ENCODE assay signal across 8 cellular contexts in the genomic region with DNA sequence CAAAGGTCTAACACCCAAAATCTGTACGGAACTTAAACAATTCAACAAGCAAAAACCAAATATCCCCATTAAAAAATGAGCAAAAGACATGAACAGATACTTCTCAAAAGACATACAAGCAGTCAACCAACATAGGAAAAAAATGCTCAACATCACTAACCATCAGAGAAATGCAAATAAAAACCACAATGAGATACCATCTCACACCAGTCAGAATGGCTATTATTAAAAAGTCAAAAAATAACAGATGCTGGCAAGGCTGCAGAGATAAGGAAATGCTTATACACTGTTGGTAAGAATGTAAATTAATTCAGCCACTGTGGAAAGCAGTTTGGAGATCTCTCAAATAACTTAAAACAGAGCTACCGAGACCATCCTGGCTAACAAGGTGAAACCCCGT. TPM values are rescaled to one million over a fixed set of nuclear protein-coding genes. Genes with fewer than 3 reads are reported as not detected.
DNase-seq lines count a peak whose midpoint lies in the region; ATAC-seq and TF ChIP-seq lines count a peak whose summit lies in the region.
"Not testable (repeated sequence)": the region's sequence is repeated elsewhere in the genome, so short reads cannot be mapped to it uniquely, and the experiment has no call there.

No MANE protein-coding gene starts in this region.

- H3K4me1 ChIP-seq in CD4-positive, CD25-positive, alpha-beta regulatory T cell (ENCODE audit: control insufficient read depth, insufficient read depth, low read length, poor library complexity, severe bottlenecking) = not testable (repeated sequence)

- not testable (repeated sequence) for H3K27ac ChIP-seq in CD4-positive, CD25-positive, alpha-beta regulatory T cell (ENCODE audit: insufficient read depth, low read length, poor library complexity, severe bottlenecking)

- H3K4me1 Mint-ChIP-seq in CD4-positive, CD25-positive, alpha-beta regulatory T cell = peaks cover 18 to 37% (median 26%) of the 10 kb centered on the region in 4 donors
- peaks cover 21% of the 10 kb centered on the region for H3K4me1 Mint-ChIP-seq in neural crest cell

- peak overlapping the region in 1 of 4 donors; percentile 36 for H3K4me3 Mint-ChIP-seq in CD4-positive, CD25-positive, alpha-beta regulatory T cell
- not testable (repeated sequence) for H3K4me3 Mint-ChIP-seq in neural crest cell

- H3K36me3 ChIP-seq in CD4-positive, CD25-positive, alpha-beta regulatory T cell (ENCODE audit: control insufficient read depth, insufficient read depth, low read length) = peaks cover 20% of the 10 kb centered on the region

- H3K9me3 ChIP-seq in CD4-positive, CD25-positive, alpha-beta regulatory T cell (ENCODE audit: control insufficient read depth in 2 of 2, low read length in 2 of 2) = not testable (repeated sequence)

- not testable (repeated sequence) for H3K27me3 Mint-ChIP-seq in CD4-positive, CD25-positive, alpha-beta regulatory T cell; neural crest cell (ENCODE audit: low read depth)

- not testable (repeated sequence) for H3K9me3 Mint-ChIP-seq in CD4-positive, CD25-positive, alpha-beta regulatory T cell; neural crest cell

- not testable (repeated sequence) for H3K4me3 ChIP-seq in CD4-positive, CD25-positive, alpha-beta regulatory T cell (ENCODE audit: low read depth, low read length)

- H3K27me3 ChIP-seq in CD4-positive, CD25-positive, alpha-beta regulatory T cell (ENCODE audit: control insufficient read depth, insufficient read depth, low read length) = not testable (repeated sequence)

- TF ChIP-seq CTCF in neural crest cell (conservative IDR thresholded peaks at IDR 0.05) = not testable (repeated sequence)

- peak overlapping the region in 2 of 3 donors; percentile 53 to 75 for H3K27ac Mint-ChIP-seq in CD4-positive, CD25-positive, alpha-beta regulatory T cell
- peak overlapping the region; percentile 68 for H3K27ac Mint-ChIP-seq in neural crest cell (ENCODE audit: unreplicated experiment)

- DNase-seq in CD4-positive, CD25-positive, alpha-beta regulatory T cell; neural crest cell (ENCODE audit: low read depth, low spot score): not testable (repeated sequence)
- peak; percentile 78 for DNase-seq in NAMALWA (ENCODE audit: low spot score)
- DNase-seq in amniotic epithelial cell (ENCODE audit: low read depth) = peak; percentile 55

- H3K36me3 Mint-ChIP-seq in CD4-positive, CD25-positive, alpha-beta regulatory T cell = peaks cover 48% of the 10 kb centered on the region
- peaks cover 18% of the 10 kb centered on the region for H3K36me3 Mint-ChIP-seq in neural crest cell (ENCODE audit: low read depth)

- not testable (repeated sequence) for ATAC-seq in CD4-positive, CD25-positive, alpha-beta regulatory T cell (ENCODE audit: low read depth in 2 of 2)
- ATAC-seq in GM18517 (IDR thresholded peaks at IDR 0.05; ENCODE audit: unreplicated experiment) = peak; percentile 62
- peak; percentile 35 for ATAC-seq in GM19452 (IDR thresholded peaks at IDR 0.05; ENCODE audit: unreplicated experiment)
- peak; percentile 47 for ATAC-seq in HG02610 (IDR thresholded peaks at IDR 0.05; ENCODE audit: unreplicated experiment)
- peak; percentile 53 for ATAC-seq in HG03280 (IDR thresholded peaks at IDR 0.05; ENCODE audit: unreplicated experiment)

RNA-seq across cellular contexts. Expression of a gene that starts 21.9 kb away (rescaled TPM):
- total RNA-seq in CD4-positive, CD25-positive, alpha-beta regulatory T cell = 36.2 TPM
- polyA plus RNA-seq in CD4-positive, CD25-positive, alpha-beta regulatory T cell = 10 to 100 TPM; 39.0 to 53.1 (median 43.4) TPM
- total RNA-seq in neural crest cell = 86.5 and 89.7 TPM in 2 replicates

RNA-seq across cellular contexts. Expression of a gene that starts 22.0 kb away (rescaled TPM):
- total RNA-seq in CD4-positive, CD25-positive, alpha-beta regulatory T cell = 3.4 TPM
- polyA plus RNA-seq in CD4-positive, CD25-positive, alpha-beta regulatory T cell = 1 to 10 TPM; 5.4 to 6.5 (median 5.9) TPM
- total RNA-seq in neural crest cell = 13.6 and 15.6 TPM in 2 replicates
